1 cellular context compared by ENCODE assay signal in genomic region chr10:11170993-11171416, GRCh38.
TF ChIP-seq lines count a peak whose summit lies in the region.

No MANE protein-coding gene starts in this region.

TF ChIP-seq in GM23338, 12 proteins besides CTCF, POLR2A, EP300 and RAD21 (continued from another document):
- TF ChIP-seq JUNB (IDR thresholded peaks at IDR 0.05; ENCODE audit: unreplicated experiment) (no peak), STAT1 (IDR thresholded peaks at IDR 0.05; ENCODE audit: unreplicated experiment) (no peak), REST (IDR thresholded peaks at IDR 0.05; ENCODE audit: unreplicated experiment) (no peak), POLR2AphosphoS5 (IDR thresholded peaks at IDR 0.05; ENCODE audit: low read depth) (no peak)
